ENCODE assay signal across 10 cellular contexts in the genomic region with DNA sequence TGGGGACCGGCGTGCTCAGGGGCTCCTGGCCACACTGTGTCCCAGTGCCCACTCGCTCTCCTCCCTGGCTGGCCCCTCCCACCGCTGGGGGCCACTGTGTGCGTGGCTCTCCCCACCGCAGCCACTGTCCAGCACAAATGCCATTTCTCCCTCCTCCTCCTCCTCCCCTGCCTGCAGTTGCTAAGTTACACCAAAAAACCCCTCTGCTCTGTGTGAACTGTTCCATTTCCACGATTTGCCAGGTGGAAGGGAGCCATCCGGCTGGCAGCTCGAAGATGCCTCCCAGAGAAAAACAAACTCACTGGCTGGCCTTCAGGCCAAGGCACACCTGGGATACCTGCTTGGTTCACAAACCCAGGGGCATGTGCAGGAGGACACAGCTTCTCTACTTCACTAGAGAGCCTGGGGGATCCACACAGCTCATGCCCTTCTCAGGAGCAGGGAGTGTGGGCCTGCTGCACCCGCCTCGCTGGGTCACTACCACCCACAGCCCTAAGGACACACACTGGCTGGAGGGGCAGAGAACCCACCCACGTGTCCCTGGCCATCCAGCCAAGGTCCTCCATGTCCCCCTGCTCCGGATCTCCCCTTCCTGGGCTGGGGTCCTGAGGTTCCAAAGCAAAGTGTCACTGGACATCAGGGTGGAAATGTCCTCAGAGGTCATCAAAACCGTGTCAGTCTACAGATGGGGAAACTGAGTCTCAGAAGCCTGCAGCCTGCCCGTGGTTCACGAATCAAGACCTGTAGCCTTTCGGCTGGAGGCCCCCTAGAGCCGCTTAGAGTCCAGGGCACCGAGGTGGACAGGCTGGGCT. TPM values are rescaled to one million over a fixed set of nuclear protein-coding genes. Genes with fewer than 3 reads are reported as not detected.
DNase-seq lines count a peak whose midpoint lies in the region; ATAC-seq, FAIRE-seq and TF ChIP-seq lines count a peak whose summit lies in the region.
"Had no signal": no experiment of that assay in that cellular context is flagged by ENCODE, and none has a peak within 500 bp of the region (broad histone marks: within the 10 kb centered on the region; RNA-seq: fewer than 3 reads in every experiment).

No MANE protein-coding gene starts in this region.

- no peaks in the 10 kb centered on the region for H3K36me3 Mint-ChIP-seq in T-helper 2 cell treated with Interferon-gamma antibody and Interleukin-4, amounts not matched to agents 5 μg/mL and 100 μg/mL, for 36 hours (ENCODE audit: low read depth)
- no peaks in the 10 kb centered on the region for H3K36me3 Mint-ChIP-seq in dendritic cell treated with granulocyte-macrophage colony-stimulating factor and Interleukin-4, amounts not matched to agents 40 ng/mL and 50 ng/mL, for 4 days (ENCODE audit: low read depth)

- DNase-seq in T-helper 2 cell treated with Interferon-gamma antibody and Interleukin-4, amounts not matched to agents 5 μg/mL and 100 μg/mL, for 36 hours (ENCODE audit: low spot score): no peak
- DNase-seq in T-helper 2 cell (no peak), pancreas (peak in 4 of 6 donors; percentile 26 to 56 (median 41)), COLO829 (ENCODE audit: low spot score) (no peak), NAMALWA (ENCODE audit: low spot score) (no peak)
- DNase-seq: activated B cell treated with CpG ODN at 0.5 μM for 24 hours had no signal

- H3K27me3 ChIP-seq in pancreas: peaks cover 0 to 6% (median 0%) of the 10 kb centered on the region in 4 donors

- no peaks in the 10 kb centered on the region for H3K36me3 ChIP-seq in pancreas

- TF ChIP-seq RAD21 in Ishikawa (IDR thresholded peaks at IDR 0.05; ENCODE audit: low read depth): no peak

- no peaks in the 10 kb centered on the region for H3K4me1 ChIP-seq in pancreas

- H3K27ac ChIP-seq in pancreas: no peak overlapping the region

- no peaks in the 10 kb centered on the region for H3K4me1 Mint-ChIP-seq in T-helper 2 cell treated with Interferon-gamma antibody and Interleukin-4, amounts not matched to agents 5 μg/mL and 100 μg/mL, for 36 hours (ENCODE audit: low read depth)
- no peaks in the 10 kb centered on the region for H3K4me1 Mint-ChIP-seq in dendritic cell treated with granulocyte-macrophage colony-stimulating factor and Interleukin-4, amounts not matched to agents 40 ng/mL and 50 ng/mL, for 4 days (ENCODE audit: low read depth)

- FAIRE-seq in pancreas (lab: Jason Lieb, UNC): no peak

- peak; percentile 46 to 69 (median 54) for ATAC-seq in pancreas
- no peak for ATAC-seq in HG02678 (IDR thresholded peaks at IDR 0.05; ENCODE audit: unreplicated experiment)

- peak overlapping the region; percentile 73 for H3K4me3 Mint-ChIP-seq in T-helper 2 cell treated with Interferon-gamma antibody and Interleukin-4, amounts not matched to agents 5 μg/mL and 100 μg/mL, for 36 hours
- H3K4me3 Mint-ChIP-seq in dendritic cell treated with granulocyte-macrophage colony-stimulating factor and Interleukin-4, amounts not matched to agents 40 ng/mL and 50 ng/mL, for 4 days: peak overlapping the region; percentile 21

- peaks cover 54% of the 10 kb centered on the region for H3K27me3 Mint-ChIP-seq in T-helper 2 cell treated with Interferon-gamma antibody and Interleukin-4, amounts not matched to agents 5 μg/mL and 100 μg/mL, for 36 hours (ENCODE audit: low read depth)
- peaks cover 64% of the 10 kb centered on the region for H3K27me3 Mint-ChIP-seq in dendritic cell treated with granulocyte-macrophage colony-stimulating factor and Interleukin-4, amounts not matched to agents 40 ng/mL and 50 ng/mL, for 4 days

- H3K4me3 ChIP-seq in pancreas: no peak overlapping the region

- WGBS in pancreas, 2 donors: 25 to 28% methylated on average over 19 of the region's 19 CpGs

- intact Hi-C loops in dendritic cell treated with granulocyte-macrophage colony-stimulating factor and Interleukin-4, amounts not matched to agents 40 ng/mL and 50 ng/mL, for 4 days (cut with micrococcal nuclease): no loop called here
- intact Hi-C loops in pancreas (cut with DNase I): no loop called here

- no peak for TF ChIP-seq CTCF in pancreas (IDR thresholded peaks at IDR 0.05)

- no peaks in the 10 kb centered on the region for H3K9me3 ChIP-seq in pancreas

- no peak for TF ChIP-seq EP300 in Ishikawa (IDR thresholded peaks at IDR 0.05; ENCODE audit: borderline replicate concordance)

- no peak overlapping the region for H3K27ac Mint-ChIP-seq in T-helper 2 cell treated with Interferon-gamma antibody and Interleukin-4, amounts not matched to agents 5 μg/mL and 100 μg/mL, for 36 hours
- no peak overlapping the region for H3K27ac Mint-ChIP-seq in dendritic cell treated with granulocyte-macrophage colony-stimulating factor and Interleukin-4, amounts not matched to agents 40 ng/mL and 50 ng/mL, for 4 days
- H3K27ac Mint-ChIP-seq: activated B cell treated with CpG ODN at 0.5 μM for 24 hours had no signal

- no peaks in the 10 kb centered on the region for H3K9me3 Mint-ChIP-seq in T-helper 2 cell treated with Interferon-gamma antibody and Interleukin-4, amounts not matched to agents 5 μg/mL and 100 μg/mL, for 36 hours
- no peaks in the 10 kb centered on the region for H3K9me3 Mint-ChIP-seq in dendritic cell treated with granulocyte-macrophage colony-stimulating factor and Interleukin-4, amounts not matched to agents 40 ng/mL and 50 ng/mL, for 4 days
- H3K9me3 Mint-ChIP-seq: activated B cell treated with CpG ODN at 0.5 μM for 24 hours had no signal

TF ChIP-seq in Ishikawa, 13 proteins besides CTCF, POLR2A, EP300 and RAD21:
- TF ChIP-seq, protein P1, sequence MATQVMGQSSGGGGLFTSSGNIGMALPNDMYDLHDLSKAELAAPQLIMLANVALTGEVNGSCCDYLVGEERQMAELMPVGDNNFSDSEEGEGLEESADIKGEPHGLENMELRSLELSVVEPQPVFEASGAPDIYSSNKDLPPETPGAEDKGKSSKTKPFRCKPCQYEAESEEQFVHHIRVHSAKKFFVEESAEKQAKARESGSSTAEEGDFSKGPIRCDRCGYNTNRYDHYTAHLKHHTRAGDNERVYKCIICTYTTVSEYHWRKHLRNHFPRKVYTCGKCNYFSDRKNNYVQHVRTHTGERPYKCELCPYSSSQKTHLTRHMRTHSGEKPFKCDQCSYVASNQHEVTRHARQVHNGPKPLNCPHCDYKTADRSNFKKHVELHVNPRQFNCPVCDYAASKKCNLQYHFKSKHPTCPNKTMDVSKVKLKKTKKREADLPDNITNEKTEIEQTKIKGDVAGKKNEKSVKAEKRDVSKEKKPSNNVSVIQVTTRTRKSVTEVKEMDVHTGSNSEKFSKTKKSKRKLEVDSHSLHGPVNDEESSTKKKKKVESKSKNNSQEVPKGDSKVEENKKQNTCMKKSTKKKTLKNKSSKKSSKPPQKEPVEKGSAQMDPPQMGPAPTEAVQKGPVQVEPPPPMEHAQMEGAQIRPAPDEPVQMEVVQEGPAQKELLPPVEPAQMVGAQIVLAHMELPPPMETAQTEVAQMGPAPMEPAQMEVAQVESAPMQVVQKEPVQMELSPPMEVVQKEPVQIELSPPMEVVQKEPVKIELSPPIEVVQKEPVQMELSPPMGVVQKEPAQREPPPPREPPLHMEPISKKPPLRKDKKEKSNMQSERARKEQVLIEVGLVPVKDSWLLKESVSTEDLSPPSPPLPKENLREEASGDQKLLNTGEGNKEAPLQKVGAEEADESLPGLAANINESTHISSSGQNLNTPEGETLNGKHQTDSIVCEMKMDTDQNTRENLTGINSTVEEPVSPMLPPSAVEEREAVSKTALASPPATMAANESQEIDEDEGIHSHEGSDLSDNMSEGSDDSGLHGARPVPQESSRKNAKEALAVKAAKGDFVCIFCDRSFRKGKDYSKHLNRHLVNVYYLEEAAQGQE (IDR thresholded peaks at IDR 0.05; ENCODE audit: low read depth): 0 out of 2 replicates have a peak, but pooled peaks have one; percentile 15
- TF ChIP-seq TEAD4 (IDR thresholded peaks at IDR 0.05) (no peak), CEBPB (IDR thresholded peaks at IDR 0.05) (no peak)

RNA-seq across cellular contexts. Expression of a gene that starts 1.7 kb away (rescaled TPM):
- total RNA-seq in pancreas: 1 to 10 TPM; 1.4 to 5.1 (median 3.1) TPM
- polyA plus RNA-seq in pancreas: 1 to 10 TPM; 1.4 to 5.2 TPM
- total RNA-seq: LHCN-M2 had no signal

Comparison
In these comparisons a context has a peak if more than half of its experiments do, and no peak if none do; other contexts are left out.
1. DNase-seq: peak in pancreas (4 of 6); none in T-helper 2 cell treated with Interferon-gamma antibody and Interleukin-4, amounts not matched to agents 5 μg/mL and 100 μg/mL, for 36 hours (single experiment), T-helper 2 cell (0 of 5), COLO829 (single experiment) and NAMALWA (single experiment).